In genomic region chr1:117540532-117540931, GRCh38 we compare ENCODE assay signal across 22 cellular contexts.
A peak's percentile ranks its signal among the peaks of the same experiment; 100 is the strongest.
DNase-seq lines count a peak whose midpoint lies in the region; ATAC-seq lines count a peak whose summit lies in the region.
"Had no signal": no experiment of that assay in that cellular context is flagged by ENCODE, and none has a peak within 500 bp of the region (broad histone marks: within the 10 kb centered on the region; RNA-seq: fewer than 3 reads in every experiment).

No MANE protein-coding gene starts in this region.

- intact Hi-C loops in activated CD4-positive, alpha-beta T cell treated with anti-CD3 and anti-CD28 coated beads for 36 hours (cut with DNase I, micrococcal nuclease), result no loop called here
- intact Hi-C loops in left ventricle myocardium superior (cut with micrococcal nuclease), result no loop called here

- POLR2A ChIA-PET in activated CD4-positive, alpha-beta T cell treated with anti-CD3 and anti-CD28 coated beads for 36 hours (lab: Charles Lee), result no interaction called here

- DNase-seq in activated CD4-positive, alpha-beta T cell treated with anti-CD3 and anti-CD28 coated beads for 36 hours, result peak; percentile 52
- DNase-seq in activated CD4-positive, alpha-beta T cell treated with anti-CD3 and anti-CD28 coated beads for 1 hour, result no peak
- peak in 1 of 2 donors; percentile 23 for DNase-seq in activated T-cell treated with anti-CD3 and anti-CD28 coated beads, Interleukin-2, amount 50 U/mL, for 72 hours
- DNase-seq in activated T-cell treated with anti-CD3 and anti-CD28 coated beads for 4 hours (no peak), left ventricle myocardium superior (no peak)
- DNase-seq in stimulated activated effector memory CD8-positive, alpha-beta T cell treated with anti-CD3 and anti-CD28 coated beads, Interleukin-12 subunit alpha, Interleukin-12 subunit beta, amount 100 ng/mL, for 72 hours (ENCODE audit: low spot score in 2 of 2), result no peak
- DNase-seq: ACHN; Caco-2; CD4-positive, alpha-beta memory T cell; DMS 273 treated with DMSO at 0.1 percent for 48 hours; DND-41; Kasumi-1; NCI-H1417; NCI-H1694 treated with DMSO at 0.1 percent for 48 hours; NCI-H2081 treated with DMSO at 0.1 percent for 48 hours; NCI-H2171 treated with DMSO at 0.1 percent for 48 hours; NCI-H446; NCI-H526; Peyer's patch had no signal

- H3K9me3 Mint-ChIP-seq in activated CD4-positive, alpha-beta T cell treated with anti-CD3 and anti-CD28 coated beads for 36 hours (ENCODE audit: low read depth), result no peaks in the 10 kb centered on the region
- H3K9me3 Mint-ChIP-seq in activated T-cell treated with anti-CD3 and anti-CD28 coated beads, Interleukin-2, amount 50 U/mL, for 72 hours, result no peaks in the 10 kb centered on the region
- no peaks in the 10 kb centered on the region for H3K9me3 Mint-ChIP-seq in activated T-helper 17 cell treated with anti-CD3 and anti-CD28 coated beads, Interleukin-2, amount 50 U/mL, for 72 hours
- no peaks in the 10 kb centered on the region for H3K9me3 Mint-ChIP-seq in stimulated activated effector memory CD8-positive, alpha-beta T cell treated with anti-CD3 and anti-CD28 coated beads, Interleukin-12 subunit alpha, Interleukin-12 subunit beta, amount 100 ng/mL, for 72 hours
- H3K9me3 Mint-ChIP-seq: CD4-positive, alpha-beta memory T cell; GM23338 had no signal

- CTCF ChIA-PET in activated CD4-positive, alpha-beta T cell treated with anti-CD3 and anti-CD28 coated beads for 36 hours (lab: Charles Lee), result interaction anchor here (0.8 to 2.4 kb wide), 8 partner anchors 12 to 218 kb away, joined by 3 to 9 read pairs (median 4); no protein-coding TSS in a partner anchor

- H3K4me1 Mint-ChIP-seq in activated CD4-positive, alpha-beta T cell treated with anti-CD3 and anti-CD28 coated beads for 36 hours, result peaks cover 20% of the 10 kb centered on the region
- H3K4me1 Mint-ChIP-seq in activated T-cell treated with anti-CD3 and anti-CD28 coated beads, Interleukin-2, amount 50 U/mL, for 72 hours (ENCODE audit: low read depth), result peaks cover 32% of the 10 kb centered on the region
- H3K4me1 Mint-ChIP-seq in activated T-helper 17 cell treated with anti-CD3 and anti-CD28 coated beads, Interleukin-2, amount 50 U/mL, for 72 hours, result no peaks in the 10 kb centered on the region
- peaks cover 12% of the 10 kb centered on the region for H3K4me1 Mint-ChIP-seq in stimulated activated effector memory CD8-positive, alpha-beta T cell treated with anti-CD3 and anti-CD28 coated beads, Interleukin-12 subunit alpha, Interleukin-12 subunit beta, amount 100 ng/mL, for 72 hours
- H3K4me1 Mint-ChIP-seq: GM23338 had no signal

- no peaks in the 10 kb centered on the region for H3K36me3 Mint-ChIP-seq in activated CD4-positive, alpha-beta T cell treated with anti-CD3 and anti-CD28 coated beads for 36 hours (ENCODE audit: low read depth)
- H3K36me3 Mint-ChIP-seq in activated T-cell treated with anti-CD3 and anti-CD28 coated beads, Interleukin-2, amount 50 U/mL, for 72 hours (ENCODE audit: insufficient read depth in 2 of 2), result no peaks in the 10 kb centered on the region
- H3K36me3 Mint-ChIP-seq in activated T-helper 17 cell treated with anti-CD3 and anti-CD28 coated beads, Interleukin-2, amount 50 U/mL, for 72 hours (ENCODE audit: low read depth), result no peaks in the 10 kb centered on the region
- no peaks in the 10 kb centered on the region for H3K36me3 Mint-ChIP-seq in stimulated activated effector memory CD8-positive, alpha-beta T cell treated with anti-CD3 and anti-CD28 coated beads, Interleukin-12 subunit alpha, Interleukin-12 subunit beta, amount 100 ng/mL, for 72 hours
- H3K36me3 Mint-ChIP-seq: CD4-positive, alpha-beta memory T cell had no signal

- ATAC-seq in activated CD4-positive, alpha-beta T cell treated with anti-CD3 and anti-CD28 coated beads for 36 hours, result peak; percentile 84
- ATAC-seq in activated T-cell treated with anti-CD3 and anti-CD28 coated beads, Interleukin-2, amount 50 U/mL, for 72 hours (replicated peaks in 1 of 2), result peak; percentile 69 to 78
- ATAC-seq in activated T-helper 17 cell treated with anti-CD3 and anti-CD28 coated beads, Interleukin-2, amount 50 U/mL, for 72 hours (replicated peaks), result peak; percentile 63
- ATAC-seq in stimulated activated effector memory CD8-positive, alpha-beta T cell treated with anti-CD3 and anti-CD28 coated beads, Interleukin-12 subunit alpha, Interleukin-12 subunit beta, amount 100 ng/mL, for 72 hours, result peak; percentile 58
- ATAC-seq in left ventricle myocardium superior, result no peak
- ATAC-seq in GM21717 (IDR thresholded peaks at IDR 0.05; ENCODE audit: unreplicated experiment), result no peak
- ATAC-seq: GM23338 had no signal

- H3K4me3 Mint-ChIP-seq in activated CD4-positive, alpha-beta T cell treated with anti-CD3 and anti-CD28 coated beads for 36 hours, result no peak overlapping the region
- peak overlapping the region in 1 of 2 donors; percentile 8 for H3K4me3 Mint-ChIP-seq in activated T-cell treated with anti-CD3 and anti-CD28 coated beads, Interleukin-2, amount 50 U/mL, for 72 hours
- no peak overlapping the region for H3K4me3 Mint-ChIP-seq in activated T-helper 17 cell treated with anti-CD3 and anti-CD28 coated beads, Interleukin-2, amount 50 U/mL, for 72 hours
- no peak overlapping the region for H3K4me3 Mint-ChIP-seq in stimulated activated effector memory CD8-positive, alpha-beta T cell treated with anti-CD3 and anti-CD28 coated beads, Interleukin-12 subunit alpha, Interleukin-12 subunit beta, amount 100 ng/mL, for 72 hours
- H3K4me3 Mint-ChIP-seq: CD4-positive, alpha-beta memory T cell; GM23338 had no signal

- H3K27ac Mint-ChIP-seq in activated CD4-positive, alpha-beta T cell treated with anti-CD3 and anti-CD28 coated beads for 36 hours, result peak overlapping the region; percentile 37
- H3K27ac Mint-ChIP-seq in activated T-cell treated with anti-CD3 and anti-CD28 coated beads, Interleukin-2, amount 50 U/mL, for 72 hours, result no peak overlapping the region
- H3K27ac Mint-ChIP-seq in activated T-helper 17 cell treated with anti-CD3 and anti-CD28 coated beads, Interleukin-2, amount 50 U/mL, for 72 hours, result no peak overlapping the region
- no peak overlapping the region for H3K27ac Mint-ChIP-seq in stimulated activated effector memory CD8-positive, alpha-beta T cell treated with anti-CD3 and anti-CD28 coated beads, Interleukin-12 subunit alpha, Interleukin-12 subunit beta, amount 100 ng/mL, for 72 hours
- H3K27ac Mint-ChIP-seq: GM23338 had no signal

- no peaks in the 10 kb centered on the region for H3K27me3 Mint-ChIP-seq in activated CD4-positive, alpha-beta T cell treated with anti-CD3 and anti-CD28 coated beads for 36 hours
- H3K27me3 Mint-ChIP-seq in activated T-cell treated with anti-CD3 and anti-CD28 coated beads, Interleukin-2, amount 50 U/mL, for 72 hours (ENCODE audit: low read depth), result peaks cover 8% of the 10 kb centered on the region
- H3K27me3 Mint-ChIP-seq in activated T-helper 17 cell treated with anti-CD3 and anti-CD28 coated beads, Interleukin-2, amount 50 U/mL, for 72 hours, result no peaks in the 10 kb centered on the region
- H3K27me3 Mint-ChIP-seq: CD4-positive, alpha-beta memory T cell had no signal

Comparison
In these comparisons a context has a peak if more than half of its experiments do, and no peak if none do; other contexts are left out.
1. ATAC-seq: peak in activated CD4-positive, alpha-beta T cell treated with anti-CD3 and anti-CD28 coated beads for 36 hours (single experiment), activated T-cell treated with anti-CD3 and anti-CD28 coated beads, Interleukin-2, amount 50 U/mL, for 72 hours (2 of 2), activated T-helper 17 cell treated with anti-CD3 and anti-CD28 coated beads, Interleukin-2, amount 50 U/mL, for 72 hours (single experiment) and stimulated activated effector memory CD8-positive, alpha-beta T cell treated with anti-CD3 and anti-CD28 coated beads, Interleukin-12 subunit alpha, Interleukin-12 subunit beta, amount 100 ng/mL, for 72 hours (single experiment); none in left ventricle myocardium superior (single experiment) and GM21717 (single experiment).